Comparison of ENCODE assay signal across 8 cellular contexts in genomic region chr7:103347507-103348267, GRCh38.
DNase-seq lines count a peak whose midpoint lies in the region; ATAC-seq and TF ChIP-seq lines count a peak whose summit lies in the region.

TSS of gene PSMC2 (plus strand) at chr7:103347643. CDS start at chr7:103347712, 69 bp downstream.

- peaks cover 2% of the 10 kb centered on the region for H3K36me3 ChIP-seq in GM06990 (ENCODE audit: control insufficient read depth, insufficient read depth, low read length)
- H3K36me3 ChIP-seq in SK-N-MC (ENCODE audit: insufficient read depth, low read length): peaks cover 31% of the 10 kb centered on the region

- H3K36me3 Mint-ChIP-seq in activated naive CD4-positive, alpha-beta T cell treated with anti-CD3 and anti-CD28 coated beads, Interleukin-2, amount 10 ng/mL, durations not matched to agents 7 days and 5 days: peaks cover 25% of the 10 kb centered on the region

- peak within 1 kb of the TSS; percentile 99 for H3K4me3 Mint-ChIP-seq in activated naive CD4-positive, alpha-beta T cell treated with anti-CD3 and anti-CD28 coated beads, Interleukin-2, amount 10 ng/mL, durations not matched to agents 7 days and 5 days

- H3K4me3 ChIP-seq in GM06990 (replicated peaks; ENCODE audit: low read depth, low read length) (peak within 1 kb of the TSS; percentile 96), SK-N-MC (peak within 1 kb of the TSS; percentile 97)

- H3K27me3 ChIP-seq in GM06990 (replicated peaks; ENCODE audit: control insufficient read depth, insufficient read depth, low read length): no peaks in the 10 kb centered on the region

- ATAC-seq in HG02588 (IDR thresholded peaks at IDR 0.05; ENCODE audit: unreplicated experiment): peak; percentile 70

- peaks cover 62% of the 10 kb centered on the region for H3K4me1 Mint-ChIP-seq in activated naive CD4-positive, alpha-beta T cell treated with anti-CD3 and anti-CD28 coated beads, Interleukin-2, amount 10 ng/mL, durations not matched to agents 7 days and 5 days

- no peak for TF ChIP-seq CTCF in GM06990 (IDR thresholded peaks at IDR 0.05; ENCODE audit: insufficient read depth, low read length, poor library complexity, severe bottlenecking)

- H3K27ac Mint-ChIP-seq in activated naive CD4-positive, alpha-beta T cell treated with anti-CD3 and anti-CD28 coated beads, Interleukin-2, amount 10 ng/mL, durations not matched to agents 7 days and 5 days: peak within 1 kb of the TSS; percentile 98

- H3K27ac ChIP-seq in SK-N-MC (peak within 1 kb of the TSS; percentile 92), substantia nigra (ENCODE audit: low read depth, low read length, poor library complexity, severe bottlenecking) (peak within 1 kb of the TSS; percentile 88)

- peak; percentile 80 for DNase-seq in GM06990 (ENCODE audit: extremely low read depth, insufficient read length)
- peak; percentile 63 for DNase-seq in NCI-H1048 (lab: John Stamatoyannopoulos, UW)
- DNase-seq in SK-N-MC (ENCODE audit: low read depth, low spot score): peak; percentile 78
- peak; percentile 89 for DNase-seq in activated naive CD4-positive, alpha-beta T cell treated with anti-CD3 and anti-CD28 coated beads, Interleukin-2, amount 10 ng/mL, durations not matched to agents 7 days and 5 days
- peak; percentile 75 for DNase-seq in germinal center (ENCODE audit: low spot score)
- peak; percentile 69 for DNase-seq in non-pigmented ciliary epithelial cell (ENCODE audit: low read depth)
- peak in 47 of 49 donors; percentile 6 to 86 (median 69) for DNase-seq in substantia nigra (lab: John Stamatoyannopoulos, UW)

- no peaks in the 10 kb centered on the region for H3K27me3 Mint-ChIP-seq in activated naive CD4-positive, alpha-beta T cell treated with anti-CD3 and anti-CD28 coated beads, Interleukin-2, amount 10 ng/mL, durations not matched to agents 7 days and 5 days

- no peaks in the 10 kb centered on the region for H3K9me3 ChIP-seq in SK-N-MC (ENCODE audit: low read depth, low read length)

- peak within 1 kb of the TSS; percentile 97 for H3K9ac ChIP-seq in SK-N-MC (ENCODE audit: insufficient read length)

- no peaks in the 10 kb centered on the region for H3K9me3 Mint-ChIP-seq in activated naive CD4-positive, alpha-beta T cell treated with anti-CD3 and anti-CD28 coated beads, Interleukin-2, amount 10 ng/mL, durations not matched to agents 7 days and 5 days

- CTCF ChIA-PET in activated naive CD4-positive, alpha-beta T cell treated with anti-CD3 and anti-CD28 coated beads, Interleukin-2, amount 10 ng/mL, durations not matched to agents 7 days and 5 days (lab: Charles Lee): interaction anchor here (1.2 kb wide), 1 partner anchor 49 kb away, joined by 4 read pairs; no protein-coding TSS in a partner anchor

Comparison
In these comparisons a context has a peak if more than half of its experiments do, and no peak if none do; other contexts are left out.
1. Peak in every context shown above with its lines: DNase-seq, ATAC-seq, H3K4me3 ChIP-seq and H3K27ac ChIP-seq.